7 cellular contexts compared by ENCODE assay signal in genomic region chr2:37585295-37585908, GRCh38.
DNase-seq lines count a peak whose midpoint lies in the region; ATAC-seq lines count a peak whose summit lies in the region.

No MANE protein-coding gene starts in this region.

- peak overlapping the region; percentile 68 for H3K4me3 Mint-ChIP-seq in activated naive CD8-positive, alpha-beta T cell

- H3K36me3 Mint-ChIP-seq in activated naive CD8-positive, alpha-beta T cell = no peaks in the 10 kb centered on the region

- H3K27me3 Mint-ChIP-seq in activated naive CD8-positive, alpha-beta T cell = no peaks in the 10 kb centered on the region

- H3K27ac Mint-ChIP-seq in activated naive CD8-positive, alpha-beta T cell = peak overlapping the region; percentile 75

- peaks cover 90% of the 10 kb centered on the region for H3K4me1 Mint-ChIP-seq in activated naive CD8-positive, alpha-beta T cell (ENCODE audit: low read depth)

- DNase-seq in LHCN-M2 (ENCODE audit: low read depth) (peak; percentile 95), myocyte (ENCODE audit: low read depth) (peak; percentile 91), AG20443 (ENCODE audit: low spot score) (no peak), kidney glomerular epithelial cell (lab: John Stamatoyannopoulos, UW) (no peak)

- no peaks in the 10 kb centered on the region for H3K9me3 Mint-ChIP-seq in activated naive CD8-positive, alpha-beta T cell (ENCODE audit: low read depth)

- peak; percentile 35 for ATAC-seq in GM18909 (IDR thresholded peaks at IDR 0.05; ENCODE audit: poor library complexity, unreplicated experiment)
- ATAC-seq in HG03095 (IDR thresholded peaks at IDR 0.05; ENCODE audit: unreplicated experiment) = no peak

Comparison
In these comparisons a context has a peak if more than half of its experiments do, and no peak if none do; other contexts are left out.
1. DNase-seq: peak in LHCN-M2 (single experiment) and myocyte (single experiment); none in AG20443 (single experiment) and kidney glomerular epithelial cell (single experiment).